ENCODE assay signal across 8 cellular contexts in the genomic region with DNA sequence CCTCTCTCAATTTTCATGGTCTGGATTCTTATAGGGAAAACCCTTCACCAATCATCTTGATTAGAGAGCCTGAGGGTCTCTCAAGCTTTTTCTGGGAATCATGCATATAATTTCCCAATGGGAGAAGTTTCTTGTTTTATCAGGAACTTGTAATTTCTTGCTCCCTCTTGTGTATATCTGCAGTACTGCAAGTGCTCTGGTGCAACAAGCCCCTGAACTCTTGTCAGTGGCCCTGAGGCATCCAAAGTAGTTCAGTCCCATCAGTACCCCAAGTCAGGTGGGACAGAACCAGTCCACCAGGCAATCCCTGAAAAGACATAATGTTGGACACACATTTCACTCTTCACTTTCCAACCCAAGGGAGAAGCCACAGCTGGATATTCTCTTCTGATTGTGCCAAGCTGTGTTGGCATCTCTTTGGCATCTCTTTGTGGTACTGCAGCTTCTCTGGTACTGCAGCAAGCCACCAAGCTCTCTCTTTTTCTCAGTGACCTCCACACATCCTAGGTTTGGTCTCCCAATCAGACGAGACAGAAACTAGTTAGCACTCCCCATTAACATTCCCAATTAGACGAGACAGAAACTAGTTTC.
DNase-seq lines count a peak whose midpoint lies in the region; ATAC-seq, FAIRE-seq and TF ChIP-seq lines count a peak whose summit lies in the region.

No MANE protein-coding gene starts in this region.

- TF ChIP-seq CTCF in AG10803 (conservative IDR thresholded peaks at IDR 0.05; ENCODE audit: low read length) (peak; percentile 90), Panc1 (IDR thresholded peaks at IDR 0.05) (peak; percentile 82), parathyroid adenoma (IDR thresholded peaks at IDR 0.05) (peak; percentile 19)

- H3K36me3 ChIP-seq in Panc1 (ENCODE audit: control insufficient read depth, insufficient read depth, low read length) (no peaks in the 10 kb centered on the region), parathyroid adenoma (ENCODE audit: control insufficient read depth, insufficient read depth, low read length) (no peaks in the 10 kb centered on the region)

- H3K36me3 Mint-ChIP-seq in immature natural killer cell: no peaks in the 10 kb centered on the region

- H3K9me3 Mint-ChIP-seq in immature natural killer cell: peaks cover 0 to 21% (median 6%) of the 10 kb centered on the region in 6 donors

- H3K9ac ChIP-seq in parathyroid adenoma: no peak overlapping the region

- no TSS peak for BruUV-seq in Panc1 (replicated peaks; lab: Mats Ljungman, UMichigan)

- H3K4me1 ChIP-seq in Panc1 (ENCODE audit: control insufficient read depth, insufficient read depth, low read length) (no peaks in the 10 kb centered on the region), parathyroid adenoma (no peaks in the 10 kb centered on the region)

- H3K9me3 ChIP-seq in Panc1 (ENCODE audit: control insufficient read depth, insufficient read depth, low read depth, low read length) (no peaks in the 10 kb centered on the region), parathyroid adenoma (ENCODE audit: control insufficient read depth, low read length) (no peaks in the 10 kb centered on the region)

- no peak overlapping the region for H3K27ac Mint-ChIP-seq in immature natural killer cell

- H3K79me2 ChIP-seq in parathyroid adenoma: no peaks in the 10 kb centered on the region

- H3K4me3 ChIP-seq in AG10803 (ENCODE audit: low read length) (no peak overlapping the region), Panc1 (ENCODE audit: low read depth in 2 of 2, low read length in 2 of 2) (no peak overlapping the region), parathyroid adenoma (ENCODE audit: low read depth, low read length) (no peak overlapping the region)

- H2AFZ ChIP-seq in parathyroid adenoma: no peak overlapping the region

- in situ Hi-C loops in Panc1 (cut with HindIII; ENCODE audit: low pct_unique_long_range_greater_than_20kb, low sequenced_read_pairs): no loop called here

- no peaks in the 10 kb centered on the region for H3K4me1 Mint-ChIP-seq in immature natural killer cell

- H3K27me3 ChIP-seq in Panc1 (ENCODE audit: control insufficient read depth, insufficient read depth, low read length) (no peaks in the 10 kb centered on the region), parathyroid adenoma (ENCODE audit: control insufficient read depth, insufficient read depth, low read length) (no peaks in the 10 kb centered on the region)

- CTCF ChIA-PET in Panc1 (lab: Charles Lee): interaction anchor here (0.6 kb wide), 1 partner anchor 72 kb away, joined by 8 read pairs; no protein-coding TSS in a partner anchor

- peak; percentile 76 for DNase-seq in AG10803 (ENCODE audit: low read depth)
- DNase-seq in GM18507 (ENCODE audit: extremely low spot score, insufficient read length, low read depth): no peak
- peak; percentile 42 for DNase-seq in Panc1 (ENCODE audit: low read depth, low spot score)
- peak; percentile 0 for DNase-seq in epithelial cell of prostate (ENCODE audit: low read depth, low spot score)
- DNase-seq in immature natural killer cell: no peak

- intact Hi-C loops in Panc1 (cut with micrococcal nuclease; ENCODE audit: unreplicated experiment): loop anchor here (5.0 kb wide), 1 partner anchor 375 kb away; no protein-coding TSS in a partner anchor

- peak; percentile 42 for FAIRE-seq in GM18507 (lab: Jason Lieb, UNC)

- H3K27ac ChIP-seq in Panc1 (ENCODE audit: low read length) (no peak overlapping the region), epithelial cell of prostate (no peak overlapping the region), parathyroid adenoma (no peak overlapping the region)

- ATAC-seq in HG03469 (IDR thresholded peaks at IDR 0.05; ENCODE audit: unreplicated experiment) (peak; percentile 61), Panc1 (no peak; the same call in 1 of the 2 replicates), HG02840 (IDR thresholded peaks at IDR 0.05; ENCODE audit: low FRiP score, unreplicated experiment) (no peak)

- H3K4me3 Mint-ChIP-seq in immature natural killer cell: no peak overlapping the region

- no peak overlapping the region for H3K4me2 ChIP-seq in parathyroid adenoma (ENCODE audit: low read length)

- POLR2A ChIA-PET in Panc1 (lab: Charles Lee): no interaction called here

- no peaks in the 10 kb centered on the region for H3K27me3 Mint-ChIP-seq in immature natural killer cell (ENCODE audit: low read depth in 3 of 3)

Comparison
In these comparisons a context has a peak if more than half of its experiments do, and no peak if none do; other contexts are left out.
1. DNase-seq: peak in AG10803 (single experiment), Panc1 (single experiment) and epithelial cell of prostate (single experiment); none in GM18507 (single experiment) and immature natural killer cell (0 of 3).
2. CTCF ChIP-seq: peak in every context shown above with its lines; median percentile 90 in AG10803; 82 in Panc1; 19 in parathyroid adenoma.